8 cellular contexts compared by ENCODE assay signal in genomic region chr1:236502972-236503639, GRCh38. TPM values are rescaled to one million over a fixed set of nuclear protein-coding genes. Genes with fewer than 3 reads are reported as not detected.
DNase-seq lines count a peak whose midpoint lies in the region; ATAC-seq and TF ChIP-seq lines count a peak whose summit lies in the region.

No MANE protein-coding gene starts in this region.

- H3K9ac ChIP-seq in liver (ENCODE audit: low read depth in 1 of 2, low read length in 2 of 2) (no peak overlapping the region), stomach smooth muscle (ENCODE audit: low read length in 2 of 2) (peak overlapping the region in 1 of 2 donors; percentile 55)

- no TSS peak for BruUV-seq in A673 (replicated peaks; lab: Mats Ljungman, UMichigan)

- H3K27me3 ChIP-seq in A673 (replicated peaks; ENCODE audit: insufficient read depth, low read depth, low read length, poor library complexity) (no peaks in the 10 kb centered on the region), liver (ENCODE audit: control insufficient read depth in 4 of 4, insufficient read depth in 4 of 4, low read length in 3 of 4) (no peaks in the 10 kb centered on the region), stomach smooth muscle (ENCODE audit: control insufficient read depth in 1 of 2, insufficient read depth in 2 of 2, low read length in 2 of 2) (no peaks in the 10 kb centered on the region)

- POLR2A ChIA-PET in A673 (lab: Charles Lee; ENCODE audit: low non-redundant PET) = interaction anchor here (0.6 kb wide), 1 partner anchor 91 kb away, joined by 3 read pairs; no protein-coding TSS in a partner anchor

- DNase-seq in A673 (ENCODE audit: low spot score) = peak; percentile 68
- DNase-seq in GM12865 (ENCODE audit: low read depth) = peak; percentile 36
- DNase-seq in RPMI7951 (ENCODE audit: low read depth) = peak; percentile 68
- peak; percentile 83 to 89 for DNase-seq in dermis microvascular lymphatic vessel endothelial cell (ENCODE audit: low read depth in 2 of 2)
- no peak for DNase-seq in posterior vena cava (ENCODE audit: low spot score)

- intact Hi-C loops in A673 (cut with micrococcal nuclease; ENCODE audit: unreplicated experiment) = no loop called here
- intact Hi-C loops in posterior vena cava (cut with DNase I) = no loop called here

- peaks cover 18% of the 10 kb centered on the region for H3K4me1 ChIP-seq in A673 (ENCODE audit: insufficient read depth, low read length, poor library complexity, severe bottlenecking)
- peaks cover 2 to 11% (median 7%) of the 10 kb centered on the region in 4 donors for H3K4me1 ChIP-seq in liver (ENCODE audit: control insufficient read depth in 4 of 4, insufficient read depth in 4 of 4, low read length in 3 of 4)
- H3K4me1 ChIP-seq in stomach smooth muscle (ENCODE audit: control insufficient read depth, insufficient read depth, low read length) = peaks cover 3% of the 10 kb centered on the region

- 30% methylated on average over 15 of the region's 15 CpGs for WGBS in liver

- H3K36me3 ChIP-seq in A673 (ENCODE audit: insufficient read depth, low read length, poor library complexity, severe bottlenecking) (no peaks in the 10 kb centered on the region), liver (ENCODE audit: control insufficient read depth in 4 of 4, insufficient read depth in 3 of 4, low read depth in 1 of 4, low read length in 3 of 4) (no peaks in the 10 kb centered on the region), stomach smooth muscle (ENCODE audit: control insufficient read depth in 2 of 2, insufficient read depth in 2 of 2, low read length in 2 of 2) (no peaks in the 10 kb centered on the region)

- ATAC-seq in HG03280 (IDR thresholded peaks at IDR 0.05; ENCODE audit: unreplicated experiment) = no peak

- CTCF ChIA-PET in A673 (lab: Charles Lee) = no interaction called here

- peak overlapping the region; percentile 12 for H3K4me3 ChIP-seq in A673 (ENCODE audit: low read depth, low read length, poor library complexity, severe bottlenecking)
- no peak overlapping the region for H3K4me3 ChIP-seq in GM12865 (ENCODE audit: low read depth, low read length)
- peak overlapping the region in 2 of 3 donors; percentile 26 to 31 for H3K4me3 ChIP-seq in liver (ENCODE audit: low read depth in 1 of 3, low read length in 3 of 3)
- H3K4me3 ChIP-seq in stomach smooth muscle (ENCODE audit: low read length in 2 of 2) = peak overlapping the region; percentile 54 to 65

- H3K9me3 ChIP-seq in A673 (ENCODE audit: low read depth, low read length, poor library complexity, severe bottlenecking) = no peaks in the 10 kb centered on the region
- H3K9me3 ChIP-seq in liver (ENCODE audit: control insufficient read depth in 4 of 4, low read length in 3 of 4) = no peaks in the 10 kb centered on the region
- no peaks in the 10 kb centered on the region for H3K9me3 ChIP-seq in stomach smooth muscle (ENCODE audit: control insufficient read depth in 2 of 2, low read length in 2 of 2)

- peak in 1 of 2 donors; percentile 48 for TF ChIP-seq RAD21 in liver (IDR thresholded peaks at IDR 0.05)

- H3K27ac ChIP-seq in A673 (ENCODE audit: low read depth, low read length, poor library complexity, severe bottlenecking) = peak overlapping the region; percentile 67
- H3K27ac ChIP-seq in liver (ENCODE audit: low read depth in 1 of 2, low read length in 2 of 2) = peak overlapping the region; percentile 9 to 39
- no peak overlapping the region for H3K27ac ChIP-seq in stomach smooth muscle (ENCODE audit: low read length)

- TF ChIP-seq CTCF in A673 (conservative IDR thresholded peaks at IDR 0.05; ENCODE audit: low read depth, low read length) (no peak), GM12865 (IDR thresholded peaks at IDR 0.05; ENCODE audit: insufficient read depth, low read depth, low read length, missing control alignments) (no peak), liver (IDR thresholded peaks at IDR 0.05; ENCODE audit: low read depth, low read length, missing input control) (no peak)

TF ChIP-seq in liver, 16 proteins besides CTCF, POLR2A, EP300 and RAD21:
- TF ChIP-seq FOXA2 (IDR thresholded peaks at IDR 0.05) (no peak), TAF1 (conservative IDR thresholded peaks at IDR 0.05) (peak; percentile 24), EGR1 (IDR thresholded peaks at IDR 0.05; ENCODE audit: low read depth in 2 of 2) (peak; percentile 31 to 43), YY1 (IDR thresholded peaks at IDR 0.05) (no peak), HNF4G (IDR thresholded peaks at IDR 0.05) (no peak), RXRA (IDR thresholded peaks at IDR 0.05) (peak; percentile 36 to 47), SP1 (IDR thresholded peaks at IDR 0.05) (peak; percentile 50), FOXA1 (IDR thresholded peaks at IDR 0.05) (no peak), HNF4A (conservative IDR thresholded peaks at IDR 0.05) (peak in 1 of 2 donors; percentile 13), NR2F2 (IDR thresholded peaks at IDR 0.05) (peak; percentile 83), MAX (IDR thresholded peaks at IDR 0.05) (peak; percentile 66), ATF3 (IDR thresholded peaks at IDR 0.05) (no peak)

RNA-seq across cellular contexts. Expression of gene LGALS8, which starts 20.7 kb away (rescaled TPM):
- total RNA-seq in A673 (2021) = 34.4 and 35.3 TPM in 2 replicates
- total RNA-seq in RPMI7951 (2014; rRNA removed; shearing (Covaris generic)) = 47.6 and 48.0 TPM in 2 replicates
- total RNA-seq in dermis microvascular lymphatic vessel endothelial cell = 127 and 184 TPM in 2 replicates
- total RNA-seq in liver = 10 to 100 TPM; 66.9 to 75.9 TPM
- 10 to 100 TPM; 20.7 to 33.9 TPM for polyA plus RNA-seq in liver
- 10 to 100 TPM; 43.1 to 45.6 TPM for total RNA-seq in posterior vena cava
